8 cellular contexts compared by ENCODE assay signal in genomic region chr10:101830322-101831168, GRCh38. TPM values are rescaled to one million over a fixed set of nuclear protein-coding genes. Genes with fewer than 3 reads are reported as not detected.
DNase-seq lines count a peak whose midpoint lies in the region; ATAC-seq and TF ChIP-seq lines count a peak whose summit lies in the region.

No MANE protein-coding gene starts in this region.

- TF ChIP-seq POLR2A in GM18505 (IDR thresholded peaks at IDR 0.05; ENCODE audit: borderline replicate concordance, extremely low read depth, insufficient read depth, insufficient read length) (peak; percentile 62), breast epithelium (IDR thresholded peaks at IDR 0.05) (no peak)

- DNase-seq in NCI-H1930 (lab: John Stamatoyannopoulos, UW) (peak; percentile 31 to 49), breast epithelium (ENCODE audit: low spot score in 2 of 2) (peak; percentile 87 to 89), iris pigment epithelial cell (ENCODE audit: low read depth) (peak; percentile 90), A172 (ENCODE audit: low spot score) (no peak)
- peak; percentile 88 for DNase-seq in stimulated activated CD4-positive, alpha-beta T cell treated with anti-CD3 and anti-CD28 coated beads, Interleukin-12 subunit alpha, Interleukin-12 subunit beta, amount 100 ng/mL, for 4 hours

- peak overlapping the region; percentile 83 for H3K27ac ChIP-seq in VCaP
- H3K27ac ChIP-seq in breast epithelium: peak overlapping the region; percentile 74 to 82

- peak overlapping the region; percentile 41 to 78 (median 62) for H3K4me3 ChIP-seq in breast epithelium

- no peaks in the 10 kb centered on the region for H3K36me3 ChIP-seq in breast epithelium

- intact Hi-C loops in breast epithelium (cut with DNase I; ENCODE audit: low total_unique reads): no loop called here

- H3K4me1 ChIP-seq in breast epithelium: no peaks in the 10 kb centered on the region

- TF ChIP-seq CTCF in VCaP (conservative IDR thresholded peaks at IDR 0.05) (no peak), breast epithelium (IDR thresholded peaks at IDR 0.05) (no peak)

- ATAC-seq in GM18505 (IDR thresholded peaks at IDR 0.05; ENCODE audit: unreplicated experiment) (peak; percentile 60), HG02938 (IDR thresholded peaks at IDR 0.05; ENCODE audit: unreplicated experiment) (peak; percentile 56)

- no peaks in the 10 kb centered on the region for H3K9me3 ChIP-seq in breast epithelium

- no peaks in the 10 kb centered on the region for H3K27me3 ChIP-seq in breast epithelium

RNA-seq across cellular contexts. Expression of gene OGA, which starts 12.3 kb away (rescaled TPM):
- total RNA-seq in breast epithelium: 100 to 1,000 TPM; 169 to 200 (median 181) TPM
- total RNA-seq in A172 (2014; rRNA removed; shearing (Covaris generic)): 82.2 and 98.2 TPM in 2 replicates

RNA-seq across cellular contexts. Expression of gene KCNIP2, which starts 13.1 kb away (rescaled TPM):
- total RNA-seq in breast epithelium: 10 to 100 TPM; 11.9 to 90.4 (median 20.6) TPM
- 2.8 TPM in 1 of 2 replicates, not detected in the other for total RNA-seq in A172 (2014; rRNA removed; shearing (Covaris generic))

RNA-seq across cellular contexts. Expression of gene NPM3, which starts 47.3 kb away (rescaled TPM):
- total RNA-seq in breast epithelium: 10 to 100 TPM; 37.3 to 61.0 (median 43.9) TPM
- total RNA-seq in A172 (2014; rRNA removed; shearing (Covaris generic)): 65.5 and 96.9 TPM in 2 replicates

RNA-seq across cellular contexts. Expression of gene FGF8, which starts 54.6 kb away (rescaled TPM):
- not detected for total RNA-seq in breast epithelium
- not detected in 2 replicates for total RNA-seq in A172 (2014; rRNA removed; shearing (Covaris generic))
